Comparison of ENCODE assay signal across 1 cellular context in genomic region chr16:84722068-84722467, GRCh38.
TF ChIP-seq lines count a peak whose summit lies in the region.

No MANE protein-coding gene starts in this region.

TF ChIP-seq in WTC11, 78 proteins besides CTCF, POLR2A, EP300 and RAD21 (continued from another document):
- TF ChIP-seq AFF4 (CRISPR knock-in tag; IDR thresholded peaks at IDR 0.05; ENCODE audit: borderline replicate concordance) (no peak), CDX4 (CRISPR knock-in tag; IDR thresholded peaks at IDR 0.05; ENCODE audit: borderline replicate concordance) (no peak), SOX15 (CRISPR knock-in tag; IDR thresholded peaks at IDR 0.05) (no peak), FOXK1 (CRISPR knock-in tag; IDR thresholded peaks at IDR 0.05) (no peak), RELA (CRISPR knock-in tag; IDR thresholded peaks at IDR 0.05; ENCODE audit: borderline replicate concordance) (no peak), E2F4 (CRISPR knock-in tag; IDR thresholded peaks at IDR 0.05; ENCODE audit: borderline replicate concordance, low read depth) (no peak), CREB1 (CRISPR knock-in tag; IDR thresholded peaks at IDR 0.05) (no peak), ZSCAN18 (CRISPR knock-in tag; IDR thresholded peaks at IDR 0.05) (no peak), ARID4B (CRISPR knock-in tag; IDR thresholded peaks at IDR 0.05; ENCODE audit: borderline replicate concordance) (no peak), ZBTB43 (CRISPR knock-in tag; IDR thresholded peaks at IDR 0.05) (no peak), ZNF512 (CRISPR knock-in tag; IDR thresholded peaks at IDR 0.05; ENCODE audit: borderline replicate concordance) (no peak), NFE2L1 (CRISPR knock-in tag; IDR thresholded peaks at IDR 0.05) (no peak), KAT7 (CRISPR knock-in tag; IDR thresholded peaks at IDR 0.05; ENCODE audit: borderline replicate concordance) (no peak)
